28 cellular contexts compared by ENCODE assay signal in genomic region chrX:96907888-96908287, GRCh38. TPM values are rescaled to one million over a fixed set of nuclear protein-coding genes. Genes with fewer than 3 reads are reported as not detected.
"Had no signal": no experiment of that assay in that cellular context is flagged by ENCODE, and none has a peak within 500 bp of the region (broad histone marks: within the 10 kb centered on the region; RNA-seq: fewer than 3 reads in every experiment).

No MANE protein-coding gene starts in this region.

- H3K4me1 ChIP-seq: body of pancreas had no signal

- ATAC-seq: activated CD4-positive, CD25-positive, alpha-beta regulatory T cell treated with anti-CD3 and anti-CD28 coated beads, Interleukin-2, amount 50 U/mL, for 24 hours; activated CD8-positive, alpha-beta T cell treated with anti-CD3 and anti-CD28 coated beads for 36 hours; activated T-cell treated with anti-CD3 and anti-CD28 coated beads, Interleukin-2, amount 50 U/mL, for 4 hours; activated T-helper 17 cell treated with anti-CD3 and anti-CD28 coated beads, Interleukin-2, amount 50 U/mL, for 72 hours; body of pancreas; esophagus mucosa; gastroesophageal sphincter; heart right ventricle; T-helper 17 cell had no signal

- H3K9me3 ChIP-seq: body of pancreas, gastroesophageal sphincter, heart right ventricle had no signal

- H3K36me3 ChIP-seq: gastroesophageal sphincter, heart right ventricle, WERI-Rb-1 had no signal

- H3K27me3 ChIP-seq: body of pancreas, gastroesophageal sphincter, heart right ventricle had no signal

- DNase-seq: activated B cell treated with CpG ODN at 0.5 μM for 24 hours; activated CD4-positive, alpha-beta T cell treated with anti-CD3 and anti-CD28 coated beads for 48 hours; activated CD4-positive, alpha-beta T cell treated with anti-CD3 and anti-CD28 coated beads, Interleukin-2, amount 50 U/mL, for 1 hour; activated CD4-positive, alpha-beta T cell treated with anti-CD3 and anti-CD28 coated beads, Interleukin-2, amount 50 U/mL, for 48 hours; activated CD8-positive, alpha-beta memory T cell treated with anti-CD3 and anti-CD28 coated beads for 24 hours; activated CD8-positive, alpha-beta T cell treated with anti-CD3 and anti-CD28 coated beads for 36 hours; activated effector memory CD4-positive, alpha-beta T cell treated with Interleukin-2 at 50 U/mL for 16 hours; activated gamma-delta T cell treated with Interleukin-2 at 50 U/mL for 16 hours; activated naive CD4-positive, alpha-beta T cell treated with anti-CD3 and anti-CD28 coated beads, Interleukin-2, amount 50 U/mL, for 16 hours; activated naive CD4-positive, alpha-beta T cell treated with Interleukin-2 at 50 U/mL for 16 hours; activated T-cell treated with anti-CD3 and anti-CD28 coated beads, Interleukin-2, amount 50 U/mL, for 4 hours; amniotic stem cell; anterior cingulate cortex; body of pancreas; caudate nucleus; cortex of kidney; effector CD8-positive, alpha-beta T cell; foreskin melanocyte; heart right ventricle; T-helper 1 cell; T-helper 17 cell; T1000; WERI-Rb-1 had no signal

- H3K27ac ChIP-seq: body of pancreas, WERI-Rb-1 had no signal

- H3K4me3 ChIP-seq: body of pancreas, gastroesophageal sphincter, heart right ventricle had no signal

RNA-seq across cellular contexts. Expression of gene RPA4, which starts 24.2 kb away (rescaled TPM):
- total RNA-seq: epithelial cell of proximal tubule had no signal
